Comparison of ENCODE assay signal across 1 cellular context in genomic region chr16:50719401-50720337, GRCh38.
TF ChIP-seq lines count a peak whose summit lies in the region.

No MANE protein-coding gene starts in this region.

TF ChIP-seq in H1, 55 proteins besides CTCF, POLR2A, EP300 and RAD21 (continued from another document):
- TF ChIP-seq, protein P1, sequence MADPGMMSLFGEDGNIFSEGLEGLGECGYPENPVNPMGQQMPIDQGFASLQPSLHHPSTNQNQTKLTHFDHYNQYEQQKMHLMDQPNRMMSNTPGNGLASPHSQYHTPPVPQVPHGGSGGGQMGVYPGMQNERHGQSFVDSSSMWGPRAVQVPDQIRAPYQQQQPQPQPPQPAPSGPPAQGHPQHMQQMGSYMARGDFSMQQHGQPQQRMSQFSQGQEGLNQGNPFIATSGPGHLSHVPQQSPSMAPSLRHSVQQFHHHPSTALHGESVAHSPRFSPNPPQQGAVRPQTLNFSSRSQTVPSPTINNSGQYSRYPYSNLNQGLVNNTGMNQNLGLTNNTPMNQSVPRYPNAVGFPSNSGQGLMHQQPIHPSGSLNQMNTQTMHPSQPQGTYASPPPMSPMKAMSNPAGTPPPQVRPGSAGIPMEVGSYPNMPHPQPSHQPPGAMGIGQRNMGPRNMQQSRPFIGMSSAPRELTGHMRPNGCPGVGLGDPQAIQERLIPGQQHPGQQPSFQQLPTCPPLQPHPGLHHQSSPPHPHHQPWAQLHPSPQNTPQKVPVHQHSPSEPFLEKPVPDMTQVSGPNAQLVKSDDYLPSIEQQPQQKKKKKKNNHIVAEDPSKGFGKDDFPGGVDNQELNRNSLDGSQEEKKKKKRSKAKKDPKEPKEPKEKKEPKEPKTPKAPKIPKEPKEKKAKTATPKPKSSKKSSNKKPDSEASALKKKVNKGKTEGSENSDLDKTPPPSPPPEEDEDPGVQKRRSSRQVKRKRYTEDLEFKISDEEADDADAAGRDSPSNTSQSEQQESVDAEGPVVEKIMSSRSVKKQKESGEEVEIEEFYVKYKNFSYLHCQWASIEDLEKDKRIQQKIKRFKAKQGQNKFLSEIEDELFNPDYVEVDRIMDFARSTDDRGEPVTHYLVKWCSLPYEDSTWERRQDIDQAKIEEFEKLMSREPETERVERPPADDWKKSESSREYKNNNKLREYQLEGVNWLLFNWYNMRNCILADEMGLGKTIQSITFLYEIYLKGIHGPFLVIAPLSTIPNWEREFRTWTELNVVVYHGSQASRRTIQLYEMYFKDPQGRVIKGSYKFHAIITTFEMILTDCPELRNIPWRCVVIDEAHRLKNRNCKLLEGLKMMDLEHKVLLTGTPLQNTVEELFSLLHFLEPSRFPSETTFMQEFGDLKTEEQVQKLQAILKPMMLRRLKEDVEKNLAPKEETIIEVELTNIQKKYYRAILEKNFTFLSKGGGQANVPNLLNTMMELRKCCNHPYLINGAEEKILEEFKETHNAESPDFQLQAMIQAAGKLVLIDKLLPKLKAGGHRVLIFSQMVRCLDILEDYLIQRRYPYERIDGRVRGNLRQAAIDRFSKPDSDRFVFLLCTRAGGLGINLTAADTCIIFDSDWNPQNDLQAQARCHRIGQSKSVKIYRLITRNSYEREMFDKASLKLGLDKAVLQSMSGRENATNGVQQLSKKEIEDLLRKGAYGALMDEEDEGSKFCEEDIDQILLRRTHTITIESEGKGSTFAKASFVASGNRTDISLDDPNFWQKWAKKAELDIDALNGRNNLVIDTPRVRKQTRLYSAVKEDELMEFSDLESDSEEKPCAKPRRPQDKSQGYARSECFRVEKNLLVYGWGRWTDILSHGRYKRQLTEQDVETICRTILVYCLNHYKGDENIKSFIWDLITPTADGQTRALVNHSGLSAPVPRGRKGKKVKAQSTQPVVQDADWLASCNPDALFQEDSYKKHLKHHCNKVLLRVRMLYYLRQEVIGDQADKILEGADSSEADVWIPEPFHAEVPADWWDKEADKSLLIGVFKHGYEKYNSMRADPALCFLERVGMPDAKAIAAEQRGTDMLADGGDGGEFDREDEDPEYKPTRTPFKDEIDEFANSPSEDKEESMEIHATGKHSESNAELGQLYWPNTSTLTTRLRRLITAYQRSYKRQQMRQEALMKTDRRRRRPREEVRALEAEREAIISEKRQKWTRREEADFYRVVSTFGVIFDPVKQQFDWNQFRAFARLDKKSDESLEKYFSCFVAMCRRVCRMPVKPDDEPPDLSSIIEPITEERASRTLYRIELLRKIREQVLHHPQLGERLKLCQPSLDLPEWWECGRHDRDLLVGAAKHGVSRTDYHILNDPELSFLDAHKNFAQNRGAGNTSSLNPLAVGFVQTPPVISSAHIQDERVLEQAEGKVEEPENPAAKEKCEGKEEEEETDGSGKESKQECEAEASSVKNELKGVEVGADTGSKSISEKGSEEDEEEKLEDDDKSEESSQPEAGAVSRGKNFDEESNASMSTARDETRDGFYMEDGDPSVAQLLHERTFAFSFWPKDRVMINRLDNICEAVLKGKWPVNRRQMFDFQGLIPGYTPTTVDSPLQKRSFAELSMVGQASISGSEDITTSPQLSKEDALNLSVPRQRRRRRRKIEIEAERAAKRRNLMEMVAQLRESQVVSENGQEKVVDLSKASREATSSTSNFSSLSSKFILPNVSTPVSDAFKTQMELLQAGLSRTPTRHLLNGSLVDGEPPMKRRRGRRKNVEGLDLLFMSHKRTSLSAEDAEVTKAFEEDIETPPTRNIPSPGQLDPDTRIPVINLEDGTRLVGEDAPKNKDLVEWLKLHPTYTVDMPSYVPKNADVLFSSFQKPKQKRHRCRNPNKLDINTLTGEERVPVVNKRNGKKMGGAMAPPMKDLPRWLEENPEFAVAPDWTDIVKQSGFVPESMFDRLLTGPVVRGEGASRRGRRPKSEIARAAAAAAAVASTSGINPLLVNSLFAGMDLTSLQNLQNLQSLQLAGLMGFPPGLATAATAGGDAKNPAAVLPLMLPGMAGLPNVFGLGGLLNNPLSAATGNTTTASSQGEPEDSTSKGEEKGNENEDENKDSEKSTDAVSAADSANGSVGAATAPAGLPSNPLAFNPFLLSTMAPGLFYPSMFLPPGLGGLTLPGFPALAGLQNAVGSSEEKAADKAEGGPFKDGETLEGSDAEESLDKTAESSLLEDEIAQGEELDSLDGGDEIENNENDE (IDR thresholded peaks at IDR 0.05; ENCODE audit: insufficient replicate concordance, low read length), result no peak
- no peak for TF ChIP-seq GABPA (IDR thresholded peaks at IDR 0.05; ENCODE audit: borderline replicate concordance, insufficient read depth, low read length)
TF ChIP-seq in H1: peak in this region for 1.
